25 cellular contexts compared by ENCODE assay signal in genomic region chr2:21715865-21716264, GRCh38.
DNase-seq lines count a peak whose midpoint lies in the region; ATAC-seq and TF ChIP-seq lines count a peak whose summit lies in the region.
"Had no signal": no experiment of that assay in that cellular context is flagged by ENCODE, and none has a peak within 500 bp of the region (broad histone marks: within the 10 kb centered on the region; RNA-seq: fewer than 3 reads in every experiment).

No MANE protein-coding gene starts in this region.

- no peak for TF ChIP-seq POLR2A in testis (IDR thresholded peaks at IDR 0.05)

- H3K9me3 ChIP-seq in testis = no peaks in the 10 kb centered on the region
- H3K9me3 ChIP-seq: left lung, tibial artery had no signal

- no peak overlapping the region for H3K27ac ChIP-seq in testis
- H3K27ac ChIP-seq: left lung, tibial artery had no signal

- 30 to 67% methylated on average over 3 to 4 of the region's 4 CpGs for WGBS in testis, 2 donors

- ATAC-seq in Right ventricle myocardium inferior = peak; percentile 85
- peak; percentile 59 to 73 for ATAC-seq in left cardiac atrium
- no peak for ATAC-seq in HG03039 (IDR thresholded peaks at IDR 0.05; ENCODE audit: unreplicated experiment)
- no peak for ATAC-seq in GM21576 (IDR thresholded peaks at IDR 0.05; ENCODE audit: unreplicated experiment)
- ATAC-seq: GM12878; left lung; naive thymus-derived CD8-positive, alpha-beta T cell had no signal

- DNase-seq in Right ventricle myocardium inferior (ENCODE audit: missing footprints) (no peak), cardiac septum (ENCODE audit: low spot score) (no peak), left cardiac atrium (no peak), midbrain (lab: John Stamatoyannopoulos, UW) (peak; percentile 53), testis (peak; percentile 17), DMS79 treated with DMSO at 0.1 percent for 48 hours (lab: John Stamatoyannopoulos, UW) (no peak)
- DNase-seq: activated CD4-positive, alpha-beta memory T cell treated with anti-CD3 and anti-CD28 coated beads, Interleukin-2, amount 10 ng/mL, durations not matched to agents 7 days and 5 days; activated CD4-positive, CD25-positive, alpha-beta regulatory T cell treated with anti-CD3 and anti-CD28 coated beads, Interleukin-2, amount 50 U/mL, for 72 hours; activated CD8-positive, alpha-beta memory T cell treated with anti-CD3 and anti-CD28 coated beads, Interleukin-2, amount 50 U/mL, for 48 hours; activated naive CD4-positive, alpha-beta T cell treated with anti-CD3 and anti-CD28 coated beads, Interleukin-2, amount 10 ng/mL, durations not matched to agents 7 days and 5 days; CD4-positive, alpha-beta T cell; effector memory CD4-positive, alpha-beta T cell; EL; erythroblast; H7; immature natural killer cell; naive thymus-derived CD8-positive, alpha-beta T cell; NCI-H1048; NCI-H1694 treated with DMSO at 0.1 percent for 48 hours; NCI-H774; tibial artery had no signal

- H3K27me3 ChIP-seq in testis = no peaks in the 10 kb centered on the region
- H3K27me3 ChIP-seq: left lung, tibial artery had no signal

- no peak overlapping the region for H3K4me3 ChIP-seq in testis
- H3K4me3 ChIP-seq: GM12878, left lung, tibial artery had no signal

- intact Hi-C loops in Right ventricle myocardium inferior (cut with DNase I) (no loop called here), cardiac septum (cut with DNase I) (no loop called here), left cardiac atrium (cut with DNase I) (loop anchor here in 1 of 2 donors (5.0 kb wide), 1 partner anchor 36 kb away; no protein-coding TSS in a partner anchor), testis (cut with DNase I; ENCODE audit: low total_unique reads) (no loop called here)

- no peaks in the 10 kb centered on the region for H3K4me1 ChIP-seq in testis
- H3K4me1 ChIP-seq: left lung, tibial artery had no signal

- H3K36me3 ChIP-seq in testis (ENCODE audit: low read depth, missing control alignments) = no peaks in the 10 kb centered on the region
- H3K36me3 ChIP-seq: left lung, tibial artery had no signal

- no peak for TF ChIP-seq CTCF in testis (IDR thresholded peaks at IDR 0.05)

Comparison
In these comparisons a context has a peak if more than half of its experiments do, and no peak if none do; other contexts are left out.
1. ATAC-seq: peak in Right ventricle myocardium inferior (single experiment) and left cardiac atrium (2 of 2); none in HG03039 (single experiment) and GM21576 (single experiment).
2. DNase-seq: peak in midbrain (single experiment) and testis (single experiment); none in Right ventricle myocardium inferior (single experiment), cardiac septum (single experiment), left cardiac atrium (single experiment) and DMS79 treated with DMSO at 0.1 percent for 48 hours (single experiment).